In the genomic region with DNA sequence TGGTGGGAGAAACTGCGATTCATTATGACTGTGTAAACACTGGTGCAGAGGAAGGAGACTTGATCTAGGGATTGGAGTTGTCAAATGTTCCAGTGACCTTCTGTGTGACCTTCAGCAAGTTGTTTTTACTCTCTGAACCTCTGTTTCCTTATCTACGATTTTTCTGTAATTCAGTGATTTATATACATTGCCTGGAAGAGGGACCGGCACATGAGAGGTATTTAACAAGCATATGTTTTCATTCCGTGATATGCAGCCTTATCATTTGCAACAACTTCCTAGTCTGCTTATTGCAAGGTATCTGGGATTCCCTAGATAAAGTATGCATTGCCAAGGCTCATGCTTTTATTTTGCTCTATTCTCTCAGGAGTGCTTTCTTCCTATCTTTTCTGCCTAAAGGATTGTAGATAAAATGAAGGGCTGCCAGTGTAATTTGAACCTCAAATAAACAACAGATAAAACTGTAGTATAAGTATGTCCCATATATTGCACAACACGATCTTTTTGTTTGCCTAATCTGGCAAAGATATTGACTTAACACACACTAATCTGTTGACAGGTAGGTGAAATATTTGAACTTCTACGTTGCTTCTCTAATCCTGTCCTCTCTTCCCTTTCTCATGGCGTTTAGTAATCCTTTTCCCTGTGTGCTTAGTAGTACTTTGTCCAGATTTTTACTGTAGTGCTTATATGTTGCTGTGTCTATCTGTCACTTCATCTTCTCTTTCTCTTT, we compare ENCODE assay signal across 1 cellular context.
TF ChIP-seq lines count a peak whose summit lies in the region.

No MANE protein-coding gene starts in this region.

TF ChIP-seq in HepG2, 621 proteins besides CTCF, POLR2A, EP300 and RAD21 (continued from another document):
- TF ChIP-seq, protein P1, sequence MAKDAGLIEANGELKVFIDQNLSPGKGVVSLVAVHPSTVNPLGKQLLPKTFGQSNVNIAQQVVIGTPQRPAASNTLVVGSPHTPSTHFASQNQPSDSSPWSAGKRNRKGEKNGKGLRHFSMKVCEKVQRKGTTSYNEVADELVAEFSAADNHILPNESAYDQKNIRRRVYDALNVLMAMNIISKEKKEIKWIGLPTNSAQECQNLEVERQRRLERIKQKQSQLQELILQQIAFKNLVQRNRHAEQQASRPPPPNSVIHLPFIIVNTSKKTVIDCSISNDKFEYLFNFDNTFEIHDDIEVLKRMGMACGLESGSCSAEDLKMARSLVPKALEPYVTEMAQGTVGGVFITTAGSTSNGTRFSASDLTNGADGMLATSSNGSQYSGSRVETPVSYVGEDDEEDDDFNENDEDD (CRISPR knock-in tag; IDR thresholded peaks at IDR 0.05; ENCODE audit: borderline replicate concordance), result no peak
- TF ChIP-seq ZNF292 (CRISPR knock-in tag; IDR thresholded peaks at IDR 0.05; ENCODE audit: borderline replicate concordance, low read depth) (peak; percentile 71; the same call in 1 of the 2 replicates), PLRG1 (conservative IDR thresholded peaks at IDR 0.05) (no peak), NFE2L1 (CRISPR knock-in tag; IDR thresholded peaks at IDR 0.05; ENCODE audit: borderline replicate concordance) (no peak), CREM (IDR thresholded peaks at IDR 0.05) (peak; percentile 69; the same call in 1 of the 2 replicates), CREM (CRISPR knock-in tag; IDR thresholded peaks at IDR 0.05) (no peak), ZFAT (CRISPR knock-in tag; conservative IDR thresholded peaks at IDR 0.05) (no peak), ZNF749 (CRISPR knock-in tag; IDR thresholded peaks at IDR 0.05; ENCODE audit: borderline replicate concordance) (peak; percentile 60; the same call in 1 of the 2 replicates), NFKBIZ (CRISPR knock-in tag; IDR thresholded peaks at IDR 0.05) (0 out of 2 replicates have a peak, but pooled peaks have one; percentile 56), ZNF841 (CRISPR knock-in tag; IDR thresholded peaks at IDR 0.05; ENCODE audit: borderline replicate concordance) (no peak), YEATS4 (CRISPR knock-in tag; IDR thresholded peaks at IDR 0.05; ENCODE audit: borderline replicate concordance) (0 out of 2 replicates have a peak, but pooled peaks have one; percentile 28), SMC3 (IDR thresholded peaks at IDR 0.05; ENCODE audit: low read length) (peak; percentile 29; the same call in 1 of the 2 replicates), KAT8 (CRISPR knock-in tag; IDR thresholded peaks at IDR 0.05) (peak; percentile 56; the same call in 1 of the 2 replicates), RCOR2 (CRISPR knock-in tag; IDR thresholded peaks at IDR 0.05) (peak; percentile 97), REPIN1 (CRISPR knock-in tag; IDR thresholded peaks at IDR 0.05; ENCODE audit: borderline replicate concordance, low read depth) (0 out of 2 replicates have a peak, but pooled peaks have one; percentile 33), ZNF256 (CRISPR knock-in tag; conservative IDR thresholded peaks at IDR 0.05) (no peak), ZNF121 (CRISPR knock-in tag; IDR thresholded peaks at IDR 0.05) (no peak), SOX5 (CRISPR knock-in tag; IDR thresholded peaks at IDR 0.05; ENCODE audit: borderline replicate concordance) (peak; percentile 87), TBP (CRISPR knock-in tag; IDR thresholded peaks at IDR 0.05) (no peak)
- TF ChIP-seq, protein P2, sequence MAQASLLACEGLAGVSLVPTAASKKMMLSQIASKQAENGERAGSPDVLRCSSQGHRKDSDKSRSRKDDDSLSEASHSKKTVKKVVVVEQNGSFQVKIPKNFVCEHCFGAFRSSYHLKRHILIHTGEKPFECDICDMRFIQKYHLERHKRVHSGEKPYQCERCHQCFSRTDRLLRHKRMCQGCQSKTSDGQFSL (CRISPR knock-in tag; IDR thresholded peaks at IDR 0.05), result no peak
- TF ChIP-seq, protein P3, sequence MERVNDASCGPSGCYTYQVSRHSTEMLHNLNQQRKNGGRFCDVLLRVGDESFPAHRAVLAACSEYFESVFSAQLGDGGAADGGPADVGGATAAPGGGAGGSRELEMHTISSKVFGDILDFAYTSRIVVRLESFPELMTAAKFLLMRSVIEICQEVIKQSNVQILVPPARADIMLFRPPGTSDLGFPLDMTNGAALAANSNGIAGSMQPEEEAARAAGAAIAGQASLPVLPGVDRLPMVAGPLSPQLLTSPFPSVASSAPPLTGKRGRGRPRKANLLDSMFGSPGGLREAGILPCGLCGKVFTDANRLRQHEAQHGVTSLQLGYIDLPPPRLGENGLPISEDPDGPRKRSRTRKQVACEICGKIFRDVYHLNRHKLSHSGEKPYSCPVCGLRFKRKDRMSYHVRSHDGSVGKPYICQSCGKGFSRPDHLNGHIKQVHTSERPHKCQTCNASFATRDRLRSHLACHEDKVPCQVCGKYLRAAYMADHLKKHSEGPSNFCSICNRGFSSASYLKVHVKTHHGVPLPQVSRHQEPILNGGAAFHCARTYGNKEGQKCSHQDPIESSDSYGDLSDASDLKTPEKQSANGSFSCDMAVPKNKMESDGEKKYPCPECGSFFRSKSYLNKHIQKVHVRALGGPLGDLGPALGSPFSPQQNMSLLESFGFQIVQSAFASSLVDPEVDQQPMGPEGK (CRISPR knock-in tag; IDR thresholded peaks at IDR 0.05), result peak; percentile 27; the same call in 1 of the 2 replicates
- TF ChIP-seq, protein P4, sequence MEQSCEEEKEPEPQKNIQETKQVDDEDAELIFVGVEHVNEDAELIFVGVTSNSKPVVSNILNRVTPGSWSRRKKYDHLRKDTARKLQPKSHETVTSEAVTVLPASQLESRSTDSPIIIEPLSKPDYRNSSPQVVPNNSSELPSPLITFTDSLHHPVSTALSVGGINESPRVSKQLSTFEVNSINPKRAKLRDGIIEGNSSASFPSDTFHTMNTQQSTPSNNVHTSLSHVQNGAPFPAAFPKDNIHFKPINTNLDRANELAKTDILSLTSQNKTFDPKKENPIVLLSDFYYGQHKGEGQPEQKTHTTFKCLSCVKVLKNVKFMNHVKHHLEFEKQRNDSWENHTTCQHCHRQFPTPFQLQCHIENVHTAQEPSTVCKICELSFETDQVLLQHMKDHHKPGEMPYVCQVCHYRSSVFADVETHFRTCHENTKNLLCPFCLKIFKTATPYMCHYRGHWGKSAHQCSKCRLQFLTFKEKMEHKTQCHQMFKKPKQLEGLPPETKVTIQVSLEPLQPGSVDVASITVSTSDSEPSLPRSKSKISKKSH (CRISPR knock-in tag; IDR thresholded peaks at IDR 0.05; ENCODE audit: borderline replicate concordance), result no peak
- TF ChIP-seq, protein P5, sequence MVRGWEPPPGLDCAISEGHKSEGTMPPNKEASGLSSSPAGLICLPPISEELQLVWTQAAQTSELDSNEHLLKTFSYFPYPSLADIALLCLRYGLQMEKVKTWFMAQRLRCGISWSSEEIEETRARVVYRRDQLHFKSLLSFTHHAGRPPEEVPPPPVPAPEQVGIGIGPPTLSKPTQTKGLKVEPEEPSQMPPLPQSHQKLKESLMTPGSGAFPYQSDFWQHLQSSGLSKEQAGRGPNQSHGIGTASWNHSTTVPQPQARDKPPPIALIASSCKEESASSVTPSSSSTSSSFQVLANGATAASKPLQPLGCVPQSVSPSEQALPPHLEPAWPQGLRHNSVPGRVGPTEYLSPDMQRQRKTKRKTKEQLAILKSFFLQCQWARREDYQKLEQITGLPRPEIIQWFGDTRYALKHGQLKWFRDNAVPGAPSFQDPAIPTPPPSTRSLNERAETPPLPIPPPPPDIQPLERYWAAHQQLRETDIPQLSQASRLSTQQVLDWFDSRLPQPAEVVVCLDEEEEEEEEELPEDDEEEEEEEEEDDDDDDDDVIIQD (CRISPR knock-in tag; IDR thresholded peaks at IDR 0.05; ENCODE audit: low read depth), result peak; percentile 55; the same call in 1 of the 2 replicates
- TF ChIP-seq, protein P6, sequence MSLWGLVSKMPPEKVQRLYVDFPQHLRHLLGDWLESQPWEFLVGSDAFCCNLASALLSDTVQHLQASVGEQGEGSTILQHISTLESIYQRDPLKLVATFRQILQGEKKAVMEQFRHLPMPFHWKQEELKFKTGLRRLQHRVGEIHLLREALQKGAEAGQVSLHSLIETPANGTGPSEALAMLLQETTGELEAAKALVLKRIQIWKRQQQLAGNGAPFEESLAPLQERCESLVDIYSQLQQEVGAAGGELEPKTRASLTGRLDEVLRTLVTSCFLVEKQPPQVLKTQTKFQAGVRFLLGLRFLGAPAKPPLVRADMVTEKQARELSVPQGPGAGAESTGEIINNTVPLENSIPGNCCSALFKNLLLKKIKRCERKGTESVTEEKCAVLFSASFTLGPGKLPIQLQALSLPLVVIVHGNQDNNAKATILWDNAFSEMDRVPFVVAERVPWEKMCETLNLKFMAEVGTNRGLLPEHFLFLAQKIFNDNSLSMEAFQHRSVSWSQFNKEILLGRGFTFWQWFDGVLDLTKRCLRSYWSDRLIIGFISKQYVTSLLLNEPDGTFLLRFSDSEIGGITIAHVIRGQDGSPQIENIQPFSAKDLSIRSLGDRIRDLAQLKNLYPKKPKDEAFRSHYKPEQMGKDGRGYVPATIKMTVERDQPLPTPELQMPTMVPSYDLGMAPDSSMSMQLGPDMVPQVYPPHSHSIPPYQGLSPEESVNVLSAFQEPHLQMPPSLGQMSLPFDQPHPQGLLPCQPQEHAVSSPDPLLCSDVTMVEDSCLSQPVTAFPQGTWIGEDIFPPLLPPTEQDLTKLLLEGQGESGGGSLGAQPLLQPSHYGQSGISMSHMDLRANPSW (CRISPR knock-in tag; IDR thresholded peaks at IDR 0.05; ENCODE audit: borderline replicate concordance), result no peak
